In genomic region chr21:31877558-31877957, GRCh38 we compare ENCODE assay signal across 25 cellular contexts. TPM values are rescaled to one million over a fixed set of nuclear protein-coding genes. Genes with fewer than 3 reads are reported as not detected.
"Had no signal": no experiment of that assay in that cellular context is flagged by ENCODE, and none has a peak within 500 bp of the region (broad histone marks: within the 10 kb centered on the region; RNA-seq: fewer than 3 reads in every experiment).

No MANE protein-coding gene starts in this region.

- H3K4me3 ChIP-seq: gastrocnemius medialis, left lung, right lobe of liver, smooth muscle cell, stomach, thyroid gland had no signal

- H3K36me3 ChIP-seq: gastrocnemius medialis, left lung, right lobe of liver, stomach, thyroid gland had no signal

- DNase-seq: caudate nucleus; cerebellar nuclear complex; cortex of kidney; effector memory CD8-positive, alpha-beta T cell; foreskin fibroblast; gastrocnemius medialis; kidney; left cardiac atrium; left lung; mesenchymal stem cell; naive thymus-derived CD8-positive, alpha-beta T cell; posterior cingulate gyrus; right lobe of liver; stimulated activated CD4-positive, alpha-beta T cell treated with anti-CD3 and anti-CD28 coated beads, Interleukin-2, amount 100 ng/mL, for 24 hours; stimulated activated CD4-positive, alpha-beta T cell treated with anti-CD3 and anti-CD28 coated beads, Interleukin-4, amount 100 ng/mL, for 24 hours; stimulated activated naive CD4-positive, alpha-beta T cell treated with Interleukin-2 at 50 U/mL for 16 hours; stomach; thyroid gland had no signal

- H3K27ac ChIP-seq: epithelial cell of prostate, gastrocnemius medialis, right lobe of liver, stomach, thyroid gland had no signal

- H3K4me2 ChIP-seq: smooth muscle cell had no signal

- H3K27me3 ChIP-seq: right lobe of liver, thyroid gland had no signal

- H3K27ac Mint-ChIP-seq: effector memory CD8-positive, alpha-beta T cell; naive thymus-derived CD8-positive, alpha-beta T cell; stimulated activated effector memory CD8-positive, alpha-beta T cell treated with anti-CD3 and anti-CD28 coated beads, Interleukin-12 subunit alpha, Interleukin-12 subunit beta, amount 100 ng/mL, for 72 hours had no signal

- H3K36me3 Mint-ChIP-seq: naive thymus-derived CD8-positive, alpha-beta T cell; stimulated activated effector memory CD8-positive, alpha-beta T cell treated with anti-CD3 and anti-CD28 coated beads, Interleukin-12 subunit alpha, Interleukin-12 subunit beta, amount 100 ng/mL, for 72 hours had no signal

- H3K9me3 Mint-ChIP-seq: effector memory CD8-positive, alpha-beta T cell; naive thymus-derived CD8-positive, alpha-beta T cell; stimulated activated effector memory CD8-positive, alpha-beta T cell treated with anti-CD3 and anti-CD28 coated beads, Interleukin-12 subunit alpha, Interleukin-12 subunit beta, amount 100 ng/mL, for 72 hours had no signal

- H3K9me3 ChIP-seq: gastrocnemius medialis, left lung, right lobe of liver, stomach, thyroid gland had no signal

- ATAC-seq: effector memory CD8-positive, alpha-beta T cell; esophagus mucosa; gastrocnemius medialis; left cardiac atrium; left lung; naive thymus-derived CD8-positive, alpha-beta T cell; stimulated activated effector memory CD8-positive, alpha-beta T cell treated with anti-CD3 and anti-CD28 coated beads, Interleukin-12 subunit alpha, Interleukin-12 subunit beta, amount 100 ng/mL, for 72 hours had no signal

- H3K4me3 Mint-ChIP-seq: effector memory CD8-positive, alpha-beta T cell; naive thymus-derived CD8-positive, alpha-beta T cell; stimulated activated effector memory CD8-positive, alpha-beta T cell treated with anti-CD3 and anti-CD28 coated beads, Interleukin-12 subunit alpha, Interleukin-12 subunit beta, amount 100 ng/mL, for 72 hours had no signal

RNA-seq across cellular contexts. Expression of gene HUNK, which starts 4.7 kb away (rescaled TPM):
- total RNA-seq: glomerular endothelial cell, myocyte, pulmonary artery endothelial cell had no signal
